ENCODE assay signal across 1 cellular context in genomic region chr10:81865581-81865980, GRCh38.
TF ChIP-seq lines count a peak whose summit lies in the region.

No MANE protein-coding gene starts in this region.

TF ChIP-seq in WTC11, 78 proteins besides CTCF, POLR2A, EP300 and RAD21 (continued from another document):
- TF ChIP-seq ZNF281 (CRISPR knock-in tag; IDR thresholded peaks at IDR 0.05) (no peak), ZNF219 (CRISPR knock-in tag; IDR thresholded peaks at IDR 0.05; ENCODE audit: borderline replicate concordance) (no peak), TEAD1 (CRISPR knock-in tag; IDR thresholded peaks at IDR 0.05) (no peak)
